ENCODE assay signal across 12 cellular contexts in genomic region chr3:131705558-131706051, GRCh38.
DNase-seq lines count a peak whose midpoint lies in the region; ATAC-seq, FAIRE-seq and TF ChIP-seq lines count a peak whose summit lies in the region.
"Had no signal": no experiment of that assay in that cellular context is flagged by ENCODE, and none has a peak within 500 bp of the region (broad histone marks: within the 10 kb centered on the region; RNA-seq: fewer than 3 reads in every experiment).

No MANE protein-coding gene starts in this region.

- H2AFZ ChIP-seq in mammary epithelial cell (ENCODE audit: low read depth, low read length): no peak overlapping the region

- H3K4me2 ChIP-seq in mammary epithelial cell (ENCODE audit: insufficient read depth, low read depth, low read length): no peak overlapping the region

- WGBS in mammary epithelial cell (ENCODE audit: low coverage, missing lambda C conversion rate): 42% methylated on average over 3 of the region's 3 CpGs

- no peak for FAIRE-seq in frontal cortex (lab: Jason Lieb, UNC)

- H3K4me3 Mint-ChIP-seq in activated T-helper 2 cell treated with anti-CD3 and anti-CD28 coated beads, Interferon-gamma antibody, Interleukin-2, Interleukin-4, amounts not matched to agents 10 μg/mL and 5 μg/mL and 100 μg/mL, durations not matched to agents 14 hours and 24 hours and 36 hours (ENCODE audit: low read depth): no peak overlapping the region
- H3K4me3 Mint-ChIP-seq: activated naive CD8-positive, alpha-beta T cell had no signal

- H3K27me3 Mint-ChIP-seq in activated T-helper 2 cell treated with anti-CD3 and anti-CD28 coated beads, Interferon-gamma antibody, Interleukin-2, Interleukin-4, amounts not matched to agents 10 μg/mL and 5 μg/mL and 100 μg/mL, durations not matched to agents 14 hours and 24 hours and 36 hours (ENCODE audit: low read depth): peaks cover 26% of the 10 kb centered on the region

- H3K27ac ChIP-seq in mammary epithelial cell (ENCODE audit: insufficient read depth, low read depth, low read length): no peak overlapping the region
- H3K27ac ChIP-seq: gastrocnemius medialis had no signal

- DNase-seq in mammary epithelial cell (peak; percentile 39), left lobe of liver (ENCODE audit: low spot score) (no peak), frontal cortex (ENCODE audit: low spot score in 2 of 2) (no peak), G401 (ENCODE audit: low spot score) (no peak)
- no peak for DNase-seq in activated T-helper 2 cell treated with anti-CD3 and anti-CD28 coated beads, Interferon-gamma antibody, Interleukin-2, Interleukin-4, amounts not matched to agents 10 μg/mL and 5 μg/mL and 100 μg/mL, durations not matched to agents 14 hours and 24 hours and 36 hours (ENCODE audit: low spot score)
- DNase-seq: DMS79 treated with DMSO at 0.1 percent for 48 hours, gastrocnemius medialis, KG1 had no signal

- H3K27me3 ChIP-seq in mammary epithelial cell (ENCODE audit: insufficient read depth, low read length): no peaks in the 10 kb centered on the region
- H3K27me3 ChIP-seq: gastrocnemius medialis had no signal

- H3K36me3 Mint-ChIP-seq in activated T-helper 2 cell treated with anti-CD3 and anti-CD28 coated beads, Interferon-gamma antibody, Interleukin-2, Interleukin-4, amounts not matched to agents 10 μg/mL and 5 μg/mL and 100 μg/mL, durations not matched to agents 14 hours and 24 hours and 36 hours (ENCODE audit: low read depth): no peaks in the 10 kb centered on the region
- H3K36me3 Mint-ChIP-seq: activated naive CD8-positive, alpha-beta T cell had no signal

- H3K79me2 ChIP-seq in mammary epithelial cell (ENCODE audit: insufficient read depth, low read length): no peaks in the 10 kb centered on the region

- intact Hi-C loops in mammary epithelial cell (cut with micrococcal nuclease): no loop called here
- intact Hi-C loops in activated T-helper 2 cell treated with anti-CD3 and anti-CD28 coated beads, Interferon-gamma antibody, Interleukin-2, Interleukin-4, amounts not matched to agents 10 μg/mL and 5 μg/mL and 100 μg/mL, durations not matched to agents 14 hours and 24 hours and 36 hours (cut with micrococcal nuclease): no loop called here

- no peak overlapping the region for H3K9ac ChIP-seq in mammary epithelial cell (ENCODE audit: insufficient read depth, low read length)

- no peaks in the 10 kb centered on the region for H3K36me3 ChIP-seq in mammary epithelial cell (ENCODE audit: insufficient read depth, low read length)
- H3K36me3 ChIP-seq: gastrocnemius medialis had no signal

- ATAC-seq in GM18517 (IDR thresholded peaks at IDR 0.05; ENCODE audit: unreplicated experiment): peak; percentile 83
- ATAC-seq in GM21737 (IDR thresholded peaks at IDR 0.05; ENCODE audit: unreplicated experiment): peak; percentile 65
- ATAC-seq in HG03442 (IDR thresholded peaks at IDR 0.05; ENCODE audit: unreplicated experiment): peak; percentile 82
- ATAC-seq in left lobe of liver: no peak
- ATAC-seq: gastrocnemius medialis had no signal

- H3K9me3 ChIP-seq in mammary epithelial cell (replicated peaks; ENCODE audit: insufficient read depth, low read length): no peaks in the 10 kb centered on the region
- H3K9me3 ChIP-seq: gastrocnemius medialis had no signal

- CTCF ChIA-PET in mammary epithelial cell (lab: Charles Lee; ENCODE audit: low non-redundant PET): no interaction called here

- no peak overlapping the region for H3K27ac Mint-ChIP-seq in activated T-helper 2 cell treated with anti-CD3 and anti-CD28 coated beads, Interferon-gamma antibody, Interleukin-2, Interleukin-4, amounts not matched to agents 10 μg/mL and 5 μg/mL and 100 μg/mL, durations not matched to agents 14 hours and 24 hours and 36 hours
- H3K27ac Mint-ChIP-seq: activated naive CD8-positive, alpha-beta T cell had no signal

- peaks cover 5% of the 10 kb centered on the region for H3K4me1 Mint-ChIP-seq in activated T-helper 2 cell treated with anti-CD3 and anti-CD28 coated beads, Interferon-gamma antibody, Interleukin-2, Interleukin-4, amounts not matched to agents 10 μg/mL and 5 μg/mL and 100 μg/mL, durations not matched to agents 14 hours and 24 hours and 36 hours (ENCODE audit: low read depth)

- TF ChIP-seq CTCF in mammary epithelial cell (conservative IDR thresholded peaks at IDR 0.05 in 1 of 2, IDR thresholded peaks at IDR 0.05 in 1 of 2; ENCODE audit: extremely low read depth in 1 of 2, insufficient read depth in 1 of 2, low read depth in 1 of 2, low read length in 2 of 2): no peak

- H3K4me3 ChIP-seq in mammary epithelial cell (replicated peaks in 1 of 3; ENCODE audit: insufficient read depth in 1 of 3, low read depth in 2 of 3, low read length in 3 of 3): no peak overlapping the region
- H3K4me3 ChIP-seq: gastrocnemius medialis had no signal

- in situ Hi-C loops in mammary epithelial cell (cut with MboI; ENCODE audit: low sequenced_read_pairs in 2 of 2): no loop called here
- in situ Hi-C loops in G401 (cut with HindIII; ENCODE audit: low sequenced_read_pairs): no loop called here

- H3K9me3 Mint-ChIP-seq in activated T-helper 2 cell treated with anti-CD3 and anti-CD28 coated beads, Interferon-gamma antibody, Interleukin-2, Interleukin-4, amounts not matched to agents 10 μg/mL and 5 μg/mL and 100 μg/mL, durations not matched to agents 14 hours and 24 hours and 36 hours: no peaks in the 10 kb centered on the region

- BruUV-seq in mammary epithelial cell (replicated peaks; lab: Mats Ljungman, UMichigan): no TSS peak

- H4K20me1 ChIP-seq in mammary epithelial cell (ENCODE audit: insufficient read depth, low read length): no peaks in the 10 kb centered on the region

- dilution Hi-C loops in mammary epithelial cell (cut with HindIII; ENCODE audit: low sequenced_read_pairs): loop anchor here (5.0 kb wide), 1 partner anchor 38 kb away; no protein-coding TSS in a partner anchor

- no peaks in the 10 kb centered on the region for H3K4me1 ChIP-seq in mammary epithelial cell (ENCODE audit: insufficient read depth, low read length)
- H3K4me1 ChIP-seq: gastrocnemius medialis had no signal
